1 cellular context compared by ENCODE assay signal in genomic region chr6:30684386-30685156, GRCh38.
TF ChIP-seq lines count a peak whose summit lies in the region.

No MANE protein-coding gene starts in this region.

TF ChIP-seq in K562, 482 proteins besides CTCF, POLR2A, EP300 and RAD21 (continued from another document):
- 0 out of 2 replicates have a peak, but pooled peaks have one; percentile 24 for TF ChIP-seq ARID2 (IDR thresholded peaks at IDR 0.05)
- no peak for TF ChIP-seq CTBP1 (IDR thresholded peaks at IDR 0.05; ENCODE audit: borderline replicate concordance)
- TF ChIP-seq ETS1 (conservative IDR thresholded peaks at IDR 0.05; ENCODE audit: control insufficient read depth, low read depth, low read length), result 0 out of 2 replicates have a peak, but pooled peaks have one; percentile 9
- 0 out of 2 replicates have a peak, but pooled peaks have one; percentile 4 for TF ChIP-seq JUND (IDR thresholded peaks at IDR 0.05; ENCODE audit: borderline replicate concordance, low read depth, low read length)
- no peak; the same call in 2 of the 3 replicates for TF ChIP-seq JUND (tag; IDR thresholded peaks at IDR 0.05; ENCODE audit: borderline replicate concordance, low read depth, low read length)
- TF ChIP-seq LEF1 (IDR thresholded peaks at IDR 0.05), result no peak; the same call in 1 of the 2 replicates
